14 cellular contexts compared by ENCODE assay signal in the genomic region with DNA sequence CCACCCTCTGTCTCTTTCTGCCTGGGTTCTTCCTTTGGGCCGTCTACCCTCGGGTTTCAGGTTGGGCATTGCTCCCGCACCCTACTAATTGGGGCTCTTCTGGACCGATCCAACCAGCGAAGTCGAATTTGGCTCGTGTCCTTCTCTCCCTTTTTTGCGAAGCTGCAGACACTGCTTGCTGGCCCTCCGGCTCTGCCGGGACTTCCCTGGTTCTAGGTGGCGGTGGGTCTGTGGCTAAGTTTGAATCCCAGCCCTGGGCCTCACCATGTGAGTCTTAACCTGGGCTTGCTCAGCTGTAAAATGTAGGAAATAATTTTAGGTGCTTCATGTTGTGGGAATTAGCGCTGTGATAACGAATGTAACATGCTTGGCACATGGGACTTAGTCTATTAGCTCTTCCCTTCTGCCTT. TPM values are rescaled to one million over a fixed set of nuclear protein-coding genes. Genes with fewer than 3 reads are reported as not detected.
DNase-seq lines count a peak whose midpoint lies in the region; ATAC-seq and TF ChIP-seq lines count a peak whose summit lies in the region.
"Had no signal": no experiment of that assay in that cellular context is flagged by ENCODE, and none has a peak within 500 bp of the region (broad histone marks: within the 10 kb centered on the region; RNA-seq: fewer than 3 reads in every experiment).

No MANE protein-coding gene starts in this region.

- H3K27me3 Mint-ChIP-seq in neural progenitor cell (ENCODE audit: insufficient read depth, low read depth) = peaks cover 3% of the 10 kb centered on the region

- H3K27ac ChIP-seq in heart left ventricle (peak overlapping the region in 7 of 12 donors; percentile 3 to 73 (median 56)), neural progenitor cell (no peak overlapping the region), vagina (no peak overlapping the region)
- H3K27ac ChIP-seq in effector memory CD4-positive, alpha-beta T cell (ENCODE audit: insufficient read depth, low read length, poor library complexity, severe bottlenecking) = no peak overlapping the region

- H3K4me3 ChIP-seq in heart left ventricle = peak overlapping the region in 10 of 12 donors; percentile 48 to 72 (median 62)
- H3K4me3 ChIP-seq in effector memory CD4-positive, alpha-beta T cell (ENCODE audit: insufficient read depth, low read depth, low read length, poor library complexity, severe bottlenecking) = peak overlapping the region; percentile 58
- peak overlapping the region; percentile 67 for H3K4me3 ChIP-seq in neural progenitor cell
- peak overlapping the region; percentile 50 to 63 for H3K4me3 ChIP-seq in vagina

- H3K27ac Mint-ChIP-seq in neural progenitor cell = no peak overlapping the region
- H3K27ac Mint-ChIP-seq: activated naive CD4-positive, alpha-beta T cell treated with anti-CD3 and anti-CD28 coated beads, Interleukin-2, amount 50 U/mL, for 72 hours; IgD-negative memory B cell; natural killer cell treated with Interleukin-12 subunit alpha and Interleukin-12 subunit beta and Interleukin-15 and Interleukin-18, amount 100 ng/mL, for 72 hours had no signal

- H2AFZ ChIP-seq in neural progenitor cell (replicated peaks) = peak overlapping the region; percentile 95

- DNase-seq in heart left ventricle (no peak), Right ventricle myocardium superior (no peak), neural progenitor cell (ENCODE audit: low spot score) (no peak), vagina (ENCODE audit: extremely low spot score in 2 of 2) (no peak), glomerular visceral epithelial cell (ENCODE audit: extremely low spot score) (no peak)
- no peak for DNase-seq in effector memory CD4-positive, alpha-beta T cell
- DNase-seq: DMS79 had no signal

- H3K36me3 ChIP-seq in heart left ventricle (no peaks in the 10 kb centered on the region), neural progenitor cell (no peaks in the 10 kb centered on the region), vagina (no peaks in the 10 kb centered on the region)
- H3K36me3 ChIP-seq in effector memory CD4-positive, alpha-beta T cell (ENCODE audit: control insufficient read depth, insufficient read depth, low read length) = no peaks in the 10 kb centered on the region

- no peak overlapping the region for H3K9ac ChIP-seq in neural progenitor cell

- H3K4me3 Mint-ChIP-seq in neural progenitor cell = no peak overlapping the region
- H3K4me3 Mint-ChIP-seq: IgD-negative memory B cell; natural killer cell treated with Interleukin-12 subunit alpha and Interleukin-12 subunit beta and Interleukin-15 and Interleukin-18, amount 100 ng/mL, for 72 hours had no signal

- H3K4me1 Mint-ChIP-seq in neural progenitor cell = peaks cover 20% of the 10 kb centered on the region

- H3K36me3 Mint-ChIP-seq in neural progenitor cell = no peaks in the 10 kb centered on the region
- H3K36me3 Mint-ChIP-seq: activated naive CD4-positive, alpha-beta T cell treated with anti-CD3 and anti-CD28 coated beads, Interleukin-2, amount 50 U/mL, for 72 hours; IgD-negative memory B cell; natural killer cell treated with Interleukin-12 subunit alpha and Interleukin-12 subunit beta and Interleukin-15 and Interleukin-18, amount 100 ng/mL, for 72 hours had no signal

- peaks cover 0 to 34% (median 20%) of the 10 kb centered on the region in 12 donors for H3K4me1 ChIP-seq in heart left ventricle
- peaks cover 29% of the 10 kb centered on the region for H3K4me1 ChIP-seq in effector memory CD4-positive, alpha-beta T cell (ENCODE audit: control insufficient read depth, insufficient read depth, low read length, poor library complexity, severe bottlenecking)
- peaks cover 63% of the 10 kb centered on the region for H3K4me1 ChIP-seq in neural progenitor cell
- peaks cover 23% of the 10 kb centered on the region for H3K4me1 ChIP-seq in vagina

- TF ChIP-seq POLR2A in heart left ventricle (IDR thresholded peaks at IDR 0.05) = no peak
- TF ChIP-seq POLR2A in vagina (IDR thresholded peaks at IDR 0.05) = no peak

- TF ChIP-seq CTCF in heart left ventricle (IDR thresholded peaks at IDR 0.05) (no peak), neural progenitor cell (IDR thresholded peaks at IDR 0.05) (no peak), vagina (IDR thresholded peaks at IDR 0.05) (no peak)

- H3F3A ChIP-seq in neural progenitor cell (ENCODE audit: low read depth) = peaks cover 29% of the 10 kb centered on the region

- ATAC-seq in heart left ventricle (no peak), Right ventricle myocardium superior (ENCODE audit: poor library complexity) (no peak), GM21576 (IDR thresholded peaks at IDR 0.05; ENCODE audit: unreplicated experiment) (no peak), HG02884 (IDR thresholded peaks at IDR 0.05; ENCODE audit: unreplicated experiment) (no peak)
- ATAC-seq: HCT116 had no signal

- no peaks in the 10 kb centered on the region for H3K9me3 Mint-ChIP-seq in neural progenitor cell
- H3K9me3 Mint-ChIP-seq: activated naive CD4-positive, alpha-beta T cell treated with anti-CD3 and anti-CD28 coated beads, Interleukin-2, amount 50 U/mL, for 72 hours; IgD-negative memory B cell; natural killer cell treated with Interleukin-12 subunit alpha and Interleukin-12 subunit beta and Interleukin-15 and Interleukin-18, amount 100 ng/mL, for 72 hours had no signal

- 48 to 57% (median 54%) methylated on average over 13 of the region's 13 CpGs for WGBS in heart left ventricle, 4 donors

- peaks cover 0 to 66% (median 14%) of the 10 kb centered on the region in 9 donors for H3K27me3 ChIP-seq in heart left ventricle
- peaks cover 9% of the 10 kb centered on the region for H3K27me3 ChIP-seq in effector memory CD4-positive, alpha-beta T cell (replicated peaks; ENCODE audit: control insufficient read depth, insufficient read depth, low read length, poor library complexity, severe bottlenecking)
- H3K27me3 ChIP-seq in neural progenitor cell = peaks cover 93% of the 10 kb centered on the region
- no peaks in the 10 kb centered on the region for H3K27me3 ChIP-seq in vagina

- H4K20me1 ChIP-seq in neural progenitor cell (ENCODE audit: low read depth) = no peaks in the 10 kb centered on the region

- intact Hi-C loops in heart left ventricle (cut with DNase I) = loop anchor here in 2 of 10 donors (10.0 kb wide), 2 partner anchors 443 to 453 kb away; no protein-coding TSS in a partner anchor
- intact Hi-C loops in Right ventricle myocardium superior (cut with DNase I) = no loop called here
- intact Hi-C loops in vagina (cut with DNase I) = no loop called here

- no peaks in the 10 kb centered on the region for H3K9me3 ChIP-seq in heart left ventricle
- H3K9me3 ChIP-seq in effector memory CD4-positive, alpha-beta T cell (ENCODE audit: control insufficient read depth, low read length) = no peaks in the 10 kb centered on the region
- no peaks in the 10 kb centered on the region for H3K9me3 ChIP-seq in neural progenitor cell (ENCODE audit: low read depth)
- no peaks in the 10 kb centered on the region for H3K9me3 ChIP-seq in vagina

- no peaks in the 10 kb centered on the region for H3K79me2 ChIP-seq in neural progenitor cell (ENCODE audit: low read depth)

- peak overlapping the region; percentile 100 for H3K4me2 ChIP-seq in neural progenitor cell

RNA-seq across cellular contexts. Expression of a gene that starts 0.4 kb away (rescaled TPM):
- total RNA-seq in heart left ventricle (1 to 10 TPM in 7 of 9 donors, under 1 TPM in 1, not detected in 1; 0.68 to 4.4 (median 2.3) TPM), Right ventricle myocardium superior (0.83 TPM), neural progenitor cell (ENCODE audit: low replicate concordance) (not detected in 2 replicates), vagina (not detected)
- polyA plus RNA-seq in heart left ventricle = 1 to 10 TPM in 1 of 2 donors, under 1 TPM in 1; 0.24 to 2.5 TPM
- total RNA-seq: activated naive CD4-positive, alpha-beta T cell treated with anti-CD3 and anti-CD28 coated beads, Interleukin-2, amount 50 U/mL, for 72 hours; kidney; natural killer cell treated with Interleukin-12 subunit alpha and Interleukin-12 subunit beta and Interleukin-15 and Interleukin-18, amount 100 ng/mL, for 72 hours had no signal
- polyA plus RNA-seq: IgD-negative memory B cell had no signal

RNA-seq across cellular contexts. Expression of a gene that starts 24.9 kb away (rescaled TPM):
- 100 to 1,000 TPM; 183 to 352 (median 205) TPM for total RNA-seq in heart left ventricle
- 100 to 1,000 TPM in 1 of 2 donors, 10 to 100 TPM in 1; 86.7 to 178 TPM for polyA plus RNA-seq in heart left ventricle
- 179 TPM for total RNA-seq in Right ventricle myocardium superior
- total RNA-seq in neural progenitor cell (ENCODE audit: low replicate concordance) = 25.3 and 46.0 TPM in 2 replicates
- total RNA-seq in vagina = 131 TPM

Comparison
In these comparisons a context has a peak if more than half of its experiments do, and no peak if none do; other contexts are left out.
1. H3K27ac ChIP-seq: peak in heart left ventricle (7 of 12); none in effector memory CD4-positive, alpha-beta T cell (single experiment), neural progenitor cell (single experiment) and vagina (single experiment).
2. Peak in every context shown above with its lines, with median percentiles within 50 percentile points of each other: H3K4me3 ChIP-seq.